15 cellular contexts compared by ENCODE assay signal in genomic region chr22:36734171-36735058, GRCh38. TPM values are rescaled to one million over a fixed set of nuclear protein-coding genes. Genes with fewer than 3 reads are reported as not detected.
DNase-seq lines count a peak whose midpoint lies in the region; ATAC-seq and TF ChIP-seq lines count a peak whose summit lies in the region.
"Had no signal": no experiment of that assay in that cellular context is flagged by ENCODE, and none has a peak within 500 bp of the region (broad histone marks: within the 10 kb centered on the region; RNA-seq: fewer than 3 reads in every experiment).

No MANE protein-coding gene starts in this region.

- H2BK5ac ChIP-seq in mesendoderm (ENCODE audit: low read length): no peak overlapping the region

- H3K36me3 ChIP-seq in H7 (replicated peaks; ENCODE audit: control insufficient read depth, insufficient read depth, low read length) (no peaks in the 10 kb centered on the region), mesendoderm (ENCODE audit: control insufficient read depth, insufficient read depth, low read length) (no peaks in the 10 kb centered on the region), HAP-1 (replicated peaks) (no peaks in the 10 kb centered on the region)

- H3K27ac ChIP-seq in mesendoderm (ENCODE audit: low read depth, low read length): no peak overlapping the region
- H3K27ac ChIP-seq in CD4-positive, alpha-beta T cell (ENCODE audit: low read depth, low read length): no peak overlapping the region
- H3K27ac ChIP-seq: HL-60, RWPE1 had no signal

- H3K23ac ChIP-seq in mesendoderm (ENCODE audit: low read length): no peak overlapping the region

- H3K18ac ChIP-seq in mesendoderm (ENCODE audit: low read length): no peak overlapping the region

- H3K4me1 ChIP-seq in mesendoderm (ENCODE audit: control insufficient read depth, low read depth, low read length) (no peaks in the 10 kb centered on the region), HAP-1 (no peaks in the 10 kb centered on the region)

- CTCF ChIA-PET in CD4-positive, alpha-beta T cell (lab: Charles Lee): no interaction called here

- no peak overlapping the region for H3K4me3 Mint-ChIP-seq in CD4-positive, alpha-beta T cell
- H3K4me3 Mint-ChIP-seq: CD8-positive, alpha-beta T cell; GM23338 had no signal

- H3K9me3 ChIP-seq in HAP-1: no peaks in the 10 kb centered on the region
- no peaks in the 10 kb centered on the region for H3K9me3 ChIP-seq in CD4-positive, alpha-beta T cell (ENCODE audit: control insufficient read depth, low read length)

- no peak overlapping the region for H3K4ac ChIP-seq in mesendoderm (ENCODE audit: low read depth, low read length)

- H3K36me3 Mint-ChIP-seq in CD4-positive, alpha-beta T cell (ENCODE audit: low read depth): no peaks in the 10 kb centered on the region
- H3K36me3 Mint-ChIP-seq: CD8-positive, alpha-beta T cell had no signal

- intact Hi-C loops in CD4-positive, alpha-beta T cell (cut with DNase I, micrococcal nuclease): no loop called here

- in situ Hi-C loops in astrocyte of the spinal cord (cut with HindIII; ENCODE audit: low sequenced_read_pairs): no loop called here
- in situ Hi-C loops in HAP-1 (cut with MboI; ENCODE audit: low sequenced_read_pairs): no loop called here

- no peak overlapping the region for H4K5ac ChIP-seq in mesendoderm (ENCODE audit: low read length)

- H4K8ac ChIP-seq in mesendoderm (ENCODE audit: low read depth, low read length): no peak overlapping the region

- H3K27me3 ChIP-seq in H7 (ENCODE audit: control insufficient read depth, insufficient read depth, low read length) (no peaks in the 10 kb centered on the region), mesendoderm (ENCODE audit: insufficient read depth, low read length, poor library complexity) (no peaks in the 10 kb centered on the region), HAP-1 (ENCODE audit: low read depth) (peaks cover 11% of the 10 kb centered on the region)
- peaks cover 21% of the 10 kb centered on the region for H3K27me3 ChIP-seq in CD4-positive, alpha-beta T cell (ENCODE audit: control insufficient read depth, insufficient read depth, low read length)

- no peak overlapping the region for H3K56ac ChIP-seq in mesendoderm (ENCODE audit: low read length)

- POLR2A ChIA-PET in CD4-positive, alpha-beta T cell (lab: Charles Lee): no interaction called here

- WGBS in mesendoderm (ENCODE audit: extremely low coverage, insufficient coverage, low lambda C conversion rate): no CpG with 5 or more reads among the region's 10 CpGs

- H3K27ac Mint-ChIP-seq in CD4-positive, alpha-beta T cell: no peak overlapping the region
- H3K27ac Mint-ChIP-seq: CD8-positive, alpha-beta T cell; GM23338 had no signal

- DNase-seq in AG20443 (ENCODE audit: low spot score) (peak; percentile 92), H7 (peak; percentile 7), astrocyte of the spinal cord (ENCODE audit: low read depth, low spot score) (peak; percentile 26), mesendoderm (peak; percentile 14), HAP-1 (ENCODE audit: low spot score in 2 of 2) (no peak)
- DNase-seq in activated CD4-positive, alpha-beta T cell treated with anti-CD3 and anti-CD28 coated beads, Interleukin-2, amount 50 U/mL, for 1 hour: no peak
- no peak for DNase-seq in CD4-positive, alpha-beta T cell
- DNase-seq: activated CD4-positive, alpha-beta T cell treated with anti-CD3 and anti-CD28 coated beads for 4 hours; activated naive CD4-positive, alpha-beta T cell treated with anti-CD3 and anti-CD28 coated beads, Interleukin-2, amount 50 U/mL, for 16 hours; NCI-H2029 had no signal

- H3K9ac ChIP-seq in mesendoderm (ENCODE audit: low read length): no peak overlapping the region

- TF ChIP-seq CTCF in astrocyte of the spinal cord (IDR thresholded peaks at IDR 0.05; ENCODE audit: low read depth, low read length): no peak
- no peak for TF ChIP-seq CTCF in CD4-positive, alpha-beta T cell (IDR thresholded peaks at IDR 0.05)

- no peak overlapping the region for H2BK15ac ChIP-seq in mesendoderm (replicated peaks; ENCODE audit: low read depth)

- H2BK120ac ChIP-seq in mesendoderm (ENCODE audit: low read depth, low read length): no peak overlapping the region

- no peak overlapping the region for H3K4me2 ChIP-seq in mesendoderm (ENCODE audit: low read length)
- H3K4me2 ChIP-seq: GM23338 had no signal

- peaks cover 54% of the 10 kb centered on the region for H3K27me3 Mint-ChIP-seq in CD4-positive, alpha-beta T cell

- H3K9me3 Mint-ChIP-seq in CD4-positive, alpha-beta T cell: peaks cover 2% of the 10 kb centered on the region

- no peaks in the 10 kb centered on the region for H3K79me2 ChIP-seq in mesendoderm (ENCODE audit: control insufficient read depth, insufficient read depth, low read length)

- no peak overlapping the region for H2AK5ac ChIP-seq in mesendoderm (ENCODE audit: low read length)

- no peak overlapping the region for H3K4me3 ChIP-seq in H7 (ENCODE audit: insufficient read depth, low read depth, low read length)
- H3K4me3 ChIP-seq in astrocyte of the spinal cord (ENCODE audit: low read depth, low read length): no peak overlapping the region
- H3K4me3 ChIP-seq in mesendoderm (ENCODE audit: low read length): no peak overlapping the region
- H3K4me3 ChIP-seq in HAP-1: no peak overlapping the region
- H3K4me3 ChIP-seq: GM23338 had no signal

- ATAC-seq in GM19467 (IDR thresholded peaks at IDR 0.05; ENCODE audit: unreplicated experiment): no peak
- no peak for ATAC-seq in CD4-positive, alpha-beta T cell (ENCODE audit: poor library complexity)
- ATAC-seq: CD8-positive, alpha-beta T cell; GM23338 had no signal

- no peaks in the 10 kb centered on the region for H3K4me1 Mint-ChIP-seq in CD4-positive, alpha-beta T cell (ENCODE audit: low read depth)

- no peaks in the 10 kb centered on the region for H3K79me1 ChIP-seq in mesendoderm (ENCODE audit: low read length)

RNA-seq across cellular contexts. Expression of gene CACNG2, which starts 30.9 kb away (rescaled TPM):
- 0.15 TPM in 1 of 2 replicates, not detected in the other for total RNA-seq in H7 (2014; rRNA removed; shearing (Covaris generic))
- 0.01 TPM for polyA plus RNA-seq in mesendoderm (2013, experiment 1 of 2)
- polyA plus RNA-seq in mesendoderm (2013, experiment 2 of 2): 0.03 TPM
- not detected for total RNA-seq in CD4-positive, alpha-beta T cell
- total RNA-seq: CD8-positive, alpha-beta T cell; GM23338 had no signal
- polyA plus RNA-seq: GM23338 had no signal

RNA-seq across cellular contexts. Expression of gene IFT27, which starts 41.5 kb away (rescaled TPM):
- 20.2 and 30.1 TPM in 2 replicates for total RNA-seq in H7 (2014; rRNA removed; shearing (Covaris generic))
- 22.0 TPM for polyA plus RNA-seq in mesendoderm (2013, experiment 1 of 2)
- polyA plus RNA-seq in mesendoderm (2013, experiment 2 of 2): 21.5 TPM
- total RNA-seq in CD4-positive, alpha-beta T cell: 10 to 100 TPM; 10.2 to 10.9 TPM

Comparison
In these comparisons a context has a peak if more than half of its experiments do, and no peak if none do; other contexts are left out.
1. DNase-seq: peak in AG20443 (single experiment), H7 (single experiment), astrocyte of the spinal cord (single experiment) and mesendoderm (single experiment); none in activated CD4-positive, alpha-beta T cell treated with anti-CD3 and anti-CD28 coated beads, Interleukin-2, amount 50 U/mL, for 1 hour (single experiment), HAP-1 (0 of 2) and CD4-positive, alpha-beta T cell (0 of 10).